11 cellular contexts compared by ENCODE assay signal in genomic region chr7:21338728-21339164, GRCh38.
DNase-seq lines count a peak whose midpoint lies in the region; ATAC-seq, FAIRE-seq and TF ChIP-seq lines count a peak whose summit lies in the region.
"Had no signal": no experiment of that assay in that cellular context is flagged by ENCODE, and none has a peak within 500 bp of the region (broad histone marks: within the 10 kb centered on the region; RNA-seq: fewer than 3 reads in every experiment).

No MANE protein-coding gene starts in this region.

- H3K9me3 Mint-ChIP-seq in activated CD8-positive, alpha-beta T cell treated with anti-CD3 and anti-CD28 coated beads for 36 hours: peaks cover 19% of the 10 kb centered on the region

- H4K20me1 ChIP-seq in endothelial cell of umbilical vein (replicated peaks; ENCODE audit: control insufficient read depth, extremely low read depth, insufficient read depth, low read length): no peaks in the 10 kb centered on the region

- POLR2A ChIA-PET in activated CD8-positive, alpha-beta T cell treated with anti-CD3 and anti-CD28 coated beads for 36 hours (lab: Charles Lee): interaction anchor here (1.0 to 1.9 kb wide), 5 partner anchors 10 to 88 kb away, joined by 3 to 14 read pairs (median 4); no protein-coding TSS in a partner anchor
- POLR2A ChIA-PET in endothelial cell of umbilical vein (lab: Charles Lee): interaction anchor here (0.5 kb wide), 1 partner anchor 85 kb away, joined by 3 read pairs; no protein-coding TSS in a partner anchor

- H3K27ac ChIP-seq in endothelial cell of umbilical vein (ENCODE audit: insufficient read depth, low read depth, low read length): peak overlapping the region; percentile 95

- no peaks in the 10 kb centered on the region for H3K27me3 ChIP-seq in endothelial cell of umbilical vein (ENCODE audit: control insufficient read depth in 2 of 2, insufficient read depth in 2 of 2, low read length in 2 of 2)

- no peak for TF ChIP-seq CTCF in activated CD8-positive, alpha-beta T cell treated with anti-CD3 and anti-CD28 coated beads for 36 hours (IDR thresholded peaks at IDR 0.05)
- TF ChIP-seq CTCF in endothelial cell of umbilical vein (IDR thresholded peaks at IDR 0.05; ENCODE audit: extremely low read depth in 1 of 2, insufficient read depth in 1 of 2, low read depth in 1 of 2, low read length in 2 of 2): no peak

- peak in 69 of 76 experiments; percentile 10 to 85 (median 55) for DNase-seq in HUDEP-2 (lab: John Stamatoyannopoulos, UW; ENCODE audit: unreplicated experiment in 76 of 76)
- peak; percentile 86 for DNase-seq in activated CD8-positive, alpha-beta T cell treated with anti-CD3 and anti-CD28 coated beads for 36 hours
- DNase-seq in endothelial cell of umbilical vein (ENCODE audit: low read depth, low spot score): peak; percentile 77
- DNase-seq in stimulated activated CD8-positive, alpha-beta memory T cell treated with anti-CD3 and anti-CD28 coated beads, Interleukin-2, amount 100 ng/mL, for 48 hours (ENCODE audit: low read depth in 2 of 2): peak; percentile 14 to 42
- DNase-seq in NCI-H2107 (lab: John Stamatoyannopoulos, UW): no peak
- DNase-seq in DMS114 treated with DMSO at 0.1 percent for 48 hours (lab: John Stamatoyannopoulos, UW; ENCODE audit: unreplicated experiment): no peak
- no peak for DNase-seq in inferior parietal cortex (ENCODE audit: extremely low spot score)
- DNase-seq in NOMO-1 treated with dmso at 0.1 percent for 144 hours (lab: John Stamatoyannopoulos, UW; ENCODE audit: unreplicated experiment): no peak
- DNase-seq: aorta, EL, MM.1S had no signal

- CTCF ChIA-PET in activated CD8-positive, alpha-beta T cell treated with anti-CD3 and anti-CD28 coated beads for 36 hours (lab: Charles Lee): interaction anchor here (1.1 to 2.9 kb wide), 6 partner anchors 9 to 88 kb away, joined by 3 to 13 read pairs (median 4); no protein-coding TSS in a partner anchor
- CTCF ChIA-PET in endothelial cell of umbilical vein (lab: Charles Lee): interaction anchor here (0.7 to 2.2 kb wide), 5 partner anchors 9 to 168 kb away, joined by 3 to 7 read pairs (median 4); no protein-coding TSS in a partner anchor

- H2AFZ ChIP-seq in endothelial cell of umbilical vein (ENCODE audit: low read depth, low read length): peak overlapping the region; percentile 92

- H3K9ac ChIP-seq in endothelial cell of umbilical vein (replicated peaks; ENCODE audit: extremely low read depth, insufficient read depth, low read length): peak overlapping the region; percentile 61

- no peaks in the 10 kb centered on the region for H3K79me2 ChIP-seq in endothelial cell of umbilical vein (ENCODE audit: control insufficient read depth, insufficient read depth, low read length)

- BruUV-seq in endothelial cell of umbilical vein (replicated peaks; lab: Mats Ljungman, UMichigan): no TSS peak

- no peaks in the 10 kb centered on the region for H3K9me1 ChIP-seq in endothelial cell of umbilical vein (replicated peaks; ENCODE audit: control insufficient read depth, extremely low read depth, insufficient read depth, low read length)

- no peaks in the 10 kb centered on the region for H3K9me3 ChIP-seq in endothelial cell of umbilical vein (replicated peaks; ENCODE audit: control insufficient read depth, insufficient read depth, low read length)

- ATAC-seq in activated CD8-positive, alpha-beta T cell treated with anti-CD3 and anti-CD28 coated beads for 36 hours: peak; percentile 93

- H3K27ac Mint-ChIP-seq in activated CD8-positive, alpha-beta T cell treated with anti-CD3 and anti-CD28 coated beads for 36 hours: peak overlapping the region; percentile 95

- H3K4me1 ChIP-seq in endothelial cell of umbilical vein (ENCODE audit: control insufficient read depth, extremely low read depth, insufficient read depth, low read length): peaks cover 12% of the 10 kb centered on the region

- intact Hi-C loops in activated CD8-positive, alpha-beta T cell treated with anti-CD3 and anti-CD28 coated beads for 36 hours (cut with micrococcal nuclease): loop anchor here (2.0 to 5.0 kb wide), 2 partner anchors 14 to 34 kb away; no protein-coding TSS in a partner anchor
- intact Hi-C loops in endothelial cell of umbilical vein (cut with micrococcal nuclease): loop anchor here (1.0 kb wide), 1 partner anchor 20 kb away; no protein-coding TSS in a partner anchor

- FAIRE-seq in endothelial cell of umbilical vein (lab: Jason Lieb, UNC): peak; percentile 90

- TF ChIP-seq POLR2A in endothelial cell of umbilical vein (IDR thresholded peaks at IDR 0.05; ENCODE audit: low read depth, low read length): no peak

- dilution Hi-C loops in endothelial cell of umbilical vein (cut with MboI; ENCODE audit: extremely low pct_ligation_motif_present, low sequenced_read_pairs): no loop called here

- H3K4me2 ChIP-seq in endothelial cell of umbilical vein (ENCODE audit: insufficient read depth, low read length): peak overlapping the region; percentile 57

- H3K27me3 Mint-ChIP-seq in activated CD8-positive, alpha-beta T cell treated with anti-CD3 and anti-CD28 coated beads for 36 hours: no peaks in the 10 kb centered on the region

- no peaks in the 10 kb centered on the region for H3K36me3 ChIP-seq in endothelial cell of umbilical vein (ENCODE audit: control insufficient read depth in 2 of 2, extremely low read depth in 1 of 2, insufficient read depth in 2 of 2, low read length in 2 of 2)

- H3K4me3 ChIP-seq in endothelial cell of umbilical vein (replicated peaks in 1 of 3; ENCODE audit: insufficient read depth in 1 of 3, low read depth in 1 of 3, low read length in 3 of 3): no peak overlapping the region

- H3K36me3 Mint-ChIP-seq in activated CD8-positive, alpha-beta T cell treated with anti-CD3 and anti-CD28 coated beads for 36 hours (ENCODE audit: low read depth): peaks cover 23% of the 10 kb centered on the region

- H3K4me3 Mint-ChIP-seq in activated CD8-positive, alpha-beta T cell treated with anti-CD3 and anti-CD28 coated beads for 36 hours: peak overlapping the region; percentile 22

- H3K4me1 Mint-ChIP-seq in activated CD8-positive, alpha-beta T cell treated with anti-CD3 and anti-CD28 coated beads for 36 hours (ENCODE audit: low read depth): peaks cover 47% of the 10 kb centered on the region

TF ChIP-seq in endothelial cell of umbilical vein, 7 proteins besides CTCF, POLR2A, EP300 and RAD21:
- TF ChIP-seq GATA2 (IDR thresholded peaks at IDR 0.05; ENCODE audit: insufficient read depth, insufficient read length, low read depth, low read length) (peak; percentile 91), EZH2 (IDR thresholded peaks at IDR 0.05; ENCODE audit: borderline replicate concordance, low read depth, low read length, severe bottlenecking) (no peak), MAX (IDR thresholded peaks at IDR 0.05; ENCODE audit: insufficient read depth, insufficient read length) (no peak), JUN (IDR thresholded peaks at IDR 0.05; ENCODE audit: borderline replicate concordance, insufficient read depth, insufficient read length, low read depth) (peak; percentile 73), MYC (IDR thresholded peaks at IDR 0.05; ENCODE audit: low read depth, low read length) (no peak), POLR2AphosphoS5 (IDR thresholded peaks at IDR 0.05; ENCODE audit: insufficient read depth, low read depth, low read length) (peak; percentile 51), FOS (IDR thresholded peaks at IDR 0.05; ENCODE audit: borderline replicate concordance, insufficient read depth, low read length) (peak; percentile 85)
TF ChIP-seq in endothelial cell of umbilical vein: peak in this region for 4.

Comparison
In these comparisons a context has a peak if more than half of its experiments do, and no peak if none do; other contexts are left out.
1. DNase-seq: peak in HUDEP-2 (69 of 76), activated CD8-positive, alpha-beta T cell treated with anti-CD3 and anti-CD28 coated beads for 36 hours (single experiment), endothelial cell of umbilical vein (single experiment) and stimulated activated CD8-positive, alpha-beta memory T cell treated with anti-CD3 and anti-CD28 coated beads, Interleukin-2, amount 100 ng/mL, for 48 hours (2 of 2); none in NCI-H2107 (single experiment), DMS114 treated with DMSO at 0.1 percent for 48 hours (single experiment), inferior parietal cortex (single experiment) and NOMO-1 treated with dmso at 0.1 percent for 144 hours (single experiment).